In genomic region chr2:60934153-60934722, GRCh38 we compare ENCODE assay signal across 14 cellular contexts. TPM values are rescaled to one million over a fixed set of nuclear protein-coding genes. Genes with fewer than 3 reads are reported as not detected.
DNase-seq lines count a peak whose midpoint lies in the region; ATAC-seq and TF ChIP-seq lines count a peak whose summit lies in the region.
"Had no signal": no experiment of that assay in that cellular context is flagged by ENCODE, and none has a peak within 500 bp of the region (broad histone marks: within the 10 kb centered on the region; RNA-seq: fewer than 3 reads in every experiment).

No MANE protein-coding gene starts in this region.

- DNase-seq in G401 (ENCODE audit: low spot score) (peak; percentile 76), adrenal gland (no peak), left ventricle myocardium superior (no peak), gastrocnemius medialis (no peak), NCI-H526 treated with DMSO at 0.1 percent for 48 hours (lab: John Stamatoyannopoulos, UW) (no peak), retina (no peak)
- DNase-seq in activated CD8-positive, alpha-beta memory T cell treated with anti-CD3 and anti-CD28 coated beads, Interleukin-2, amount 50 U/mL, for 48 hours = no peak
- no peak for DNase-seq in CD8-positive, alpha-beta memory T cell
- DNase-seq: activated effector memory CD4-positive, alpha-beta T cell treated with Interleukin-2 at 50 U/mL for 16 hours; brain microvascular endothelial cell; IMR-90; mammary epithelial cell; NCI-H1417 treated with DMSO at 0.1 percent for 48 hours; NCI-H748 treated with DMSO at 0.1 percent for 48 hours had no signal

- intact Hi-C loops in adrenal gland (cut with DNase I) = no loop called here
- intact Hi-C loops in left ventricle myocardium superior (cut with micrococcal nuclease) = no loop called here
- intact Hi-C loops in gastrocnemius medialis (cut with DNase I; ENCODE audit: low total_unique reads) = no loop called here

- H3K4me1 Mint-ChIP-seq in CD8-positive, alpha-beta memory T cell = peaks cover 21 to 37% (median 23%) of the 10 kb centered on the region in 3 donors

- H3K4me1 ChIP-seq in adrenal gland (replicated peaks in 1 of 2) = peaks cover 0 to 12% of the 10 kb centered on the region in 2 donors
- H3K4me1 ChIP-seq in gastrocnemius medialis = peaks cover 14 to 20% of the 10 kb centered on the region in 2 donors
- H3K4me1 ChIP-seq in CD8-positive, alpha-beta memory T cell (ENCODE audit: insufficient read depth, low read length) = no peaks in the 10 kb centered on the region

- H3K27ac ChIP-seq in adrenal gland = peak overlapping the region in 3 of 5 donors; percentile 3 to 51 (median 43)
- H3K27ac ChIP-seq in gastrocnemius medialis = peak overlapping the region in 3 of 4 donors; percentile 55 to 77 (median 70)
- no peak overlapping the region for H3K27ac ChIP-seq in CD8-positive, alpha-beta memory T cell (ENCODE audit: low read depth, low read length)
- H3K27ac ChIP-seq: brain microvascular endothelial cell had no signal

- no peak for TF ChIP-seq CTCF in adrenal gland (IDR thresholded peaks at IDR 0.05)
- no peak for TF ChIP-seq CTCF in gastrocnemius medialis (IDR thresholded peaks at IDR 0.05 in 4 of 5, conservative IDR thresholded peaks at IDR 0.05 in 1 of 5)

- no peaks in the 10 kb centered on the region for H3K9me3 Mint-ChIP-seq in CD8-positive, alpha-beta memory T cell

- CTCF ChIA-PET in CD8-positive, alpha-beta memory T cell (lab: Charles Lee) = no interaction called here

- no peak overlapping the region for H3K4me3 Mint-ChIP-seq in CD8-positive, alpha-beta memory T cell

- H3K36me3 Mint-ChIP-seq in CD8-positive, alpha-beta memory T cell = peaks cover 0 to 40% (median 19%) of the 10 kb centered on the region in 3 donors

- POLR2A ChIA-PET in CD8-positive, alpha-beta memory T cell (lab: Charles Lee) = no interaction called here

- H3K9me3 ChIP-seq in adrenal gland (replicated peaks in 1 of 3) (no peaks in the 10 kb centered on the region), gastrocnemius medialis (no peaks in the 10 kb centered on the region)
- no peaks in the 10 kb centered on the region for H3K9me3 ChIP-seq in CD8-positive, alpha-beta memory T cell (ENCODE audit: low read length)

- H3K27ac Mint-ChIP-seq in CD8-positive, alpha-beta memory T cell = peak overlapping the region in 4 of 8 donors; percentile 10 to 64 (median 31)

- H3K36me3 ChIP-seq in adrenal gland (replicated peaks in 1 of 2) = no peaks in the 10 kb centered on the region
- H3K36me3 ChIP-seq in gastrocnemius medialis = no peaks in the 10 kb centered on the region
- H3K36me3 ChIP-seq in CD8-positive, alpha-beta memory T cell (ENCODE audit: insufficient read depth, low read length) = no peaks in the 10 kb centered on the region
- H3K36me3 ChIP-seq: brain microvascular endothelial cell had no signal

- H3K27me3 Mint-ChIP-seq in CD8-positive, alpha-beta memory T cell = no peaks in the 10 kb centered on the region

- ATAC-seq in left ventricle myocardium superior (peak; percentile 57), gastrocnemius medialis (peak; percentile 82 to 91)

- WGBS in adrenal gland, 4 donors = 44 to 63% (median 49%) methylated on average over 2 of the region's 2 CpGs

- in situ Hi-C loops in G401 (cut with HindIII; ENCODE audit: low sequenced_read_pairs) = no loop called here
- in situ Hi-C loops in gastrocnemius medialis (cut with MboI; ENCODE audit: low sequenced_read_pairs in 4 of 4) = no loop called here

- H3K27me3 ChIP-seq in adrenal gland = no peaks in the 10 kb centered on the region
- H3K27me3 ChIP-seq in gastrocnemius medialis = no peaks in the 10 kb centered on the region
- H3K27me3 ChIP-seq in CD8-positive, alpha-beta memory T cell (ENCODE audit: insufficient read depth, low read length, poor library complexity, severe bottlenecking) = no peaks in the 10 kb centered on the region
- H3K27me3 ChIP-seq: brain microvascular endothelial cell had no signal

- TF ChIP-seq POLR2A in adrenal gland (IDR thresholded peaks at IDR 0.05) (no peak), gastrocnemius medialis (IDR thresholded peaks at IDR 0.05) (no peak)

- H3K4me3 ChIP-seq in adrenal gland (peak overlapping the region in 1 of 4 donors; percentile 32), gastrocnemius medialis (peak overlapping the region in 3 of 4 donors; percentile 18 to 32 (median 26))
- H3K4me3 ChIP-seq in CD8-positive, alpha-beta memory T cell (ENCODE audit: low read length) = no peak overlapping the region

RNA-seq across cellular contexts. Expression of gene REL, which starts 52.9 kb away (rescaled TPM):
- 3.2 and 4.1 TPM in 2 replicates for total RNA-seq in G401 (2014; rRNA removed; shearing (Covaris generic))
- total RNA-seq in adrenal gland (10 to 100 TPM in 5 of 8 donors, 1 to 10 TPM in 3; 4.0 to 15.0 (median 10.5) TPM), left ventricle myocardium superior (5.6 TPM), gastrocnemius medialis (1 to 10 TPM; 4.2 to 7.6 (median 5.4) TPM)
- polyA plus RNA-seq in adrenal gland = 1 to 10 TPM in 2 of 3 donors, under 1 TPM in 1; 0.51 to 2.5 (median 2.1) TPM
- total RNA-seq in CD8-positive, alpha-beta memory T cell = 10 to 100 TPM; 45.6 to 47.6 TPM
- polyA plus RNA-seq in CD8-positive, alpha-beta memory T cell = 25.4 TPM
